Comparison of ENCODE assay signal across 8 cellular contexts in genomic region chr4:1218892-1219552, GRCh38. TPM values are rescaled to one million over a fixed set of nuclear protein-coding genes. Genes with fewer than 3 reads are reported as not detected.
DNase-seq lines count a peak whose midpoint lies in the region; ATAC-seq and TF ChIP-seq lines count a peak whose summit lies in the region.

No MANE protein-coding gene starts in this region.

- H3K9me3 Mint-ChIP-seq in IgD-negative memory B cell, result no peaks in the 10 kb centered on the region

- intact Hi-C loops in ovary (cut with DNase I), result no loop called here

- no peak for TF ChIP-seq EP300 in ovary (IDR thresholded peaks at IDR 0.05)

- no peaks in the 10 kb centered on the region for H3K27me3 Mint-ChIP-seq in IgD-negative memory B cell

- TF ChIP-seq POLR2A in ovary (IDR thresholded peaks at IDR 0.05), result no peak

- WGBS in ovary, 3 donors, result 77 to 81% (median 81%) methylated on average over 12 of the region's 12 CpGs

- ATAC-seq in GM18502 (IDR thresholded peaks at IDR 0.05; ENCODE audit: poor library complexity, unreplicated experiment), result peak; percentile 62
- peak; percentile 55 for ATAC-seq in GM21576 (IDR thresholded peaks at IDR 0.05; ENCODE audit: unreplicated experiment)

- H3K4me3 ChIP-seq in ovary, result no peak overlapping the region

- DNase-seq in foreskin melanocyte (peak; percentile 29), cerebellar cortex (ENCODE audit: low spot score) (no peak), cerebellar nuclear complex (lab: John Stamatoyannopoulos, UW) (no peak), ovary (no peak)
- no peak for DNase-seq in activated CD4-positive, alpha-beta T cell treated with anti-CD3 and anti-CD28 coated beads for 4 hours

- no peaks in the 10 kb centered on the region for H3K36me3 ChIP-seq in ovary

- H3K27me3 ChIP-seq in ovary, result no peaks in the 10 kb centered on the region

- peak overlapping the region; percentile 78 to 93 (median 87) for H3K4me3 Mint-ChIP-seq in IgD-negative memory B cell

- no peaks in the 10 kb centered on the region for H3K9me3 ChIP-seq in ovary

- H3K4me1 ChIP-seq in ovary (ENCODE audit: insufficient read depth), result peaks cover 5% of the 10 kb centered on the region

- peak overlapping the region; percentile 4 to 94 (median 81) for H3K27ac Mint-ChIP-seq in IgD-negative memory B cell

- no peak overlapping the region for H3K27ac ChIP-seq in ovary

- no peak for TF ChIP-seq CTCF in ovary (IDR thresholded peaks at IDR 0.05)

- H3K4me1 Mint-ChIP-seq in IgD-negative memory B cell, result peaks cover 24 to 44% (median 39%) of the 10 kb centered on the region in 3 donors

- peaks cover 7% of the 10 kb centered on the region for H3K36me3 Mint-ChIP-seq in IgD-negative memory B cell

RNA-seq across cellular contexts. Expression of gene CTBP1, which starts 29.9 kb away (rescaled TPM):
- polyA plus RNA-seq in IgD-negative memory B cell (36.5 TPM), ovary (100 to 1,000 TPM in 1 of 2 donors, 10 to 100 TPM in 1; 45.7 to 124 TPM)
- 100 to 1,000 TPM in 6 of 7 donors, 10 to 100 TPM in 1; 89.5 to 231 (median 154) TPM for total RNA-seq in ovary

RNA-seq across cellular contexts. Expression of gene SPON2, which starts 46.6 kb away (rescaled TPM):
- polyA plus RNA-seq in IgD-negative memory B cell (8.6 TPM), ovary (10 to 100 TPM in 1 of 2 donors, 1 to 10 TPM in 1; 8.0 to 46.2 TPM)
- 100 to 1,000 TPM in 1 of 7 donors, 10 to 100 TPM in 6; 12.2 to 104 (median 55.3) TPM for total RNA-seq in ovary
